24 cellular contexts compared by ENCODE assay signal in the genomic region with DNA sequence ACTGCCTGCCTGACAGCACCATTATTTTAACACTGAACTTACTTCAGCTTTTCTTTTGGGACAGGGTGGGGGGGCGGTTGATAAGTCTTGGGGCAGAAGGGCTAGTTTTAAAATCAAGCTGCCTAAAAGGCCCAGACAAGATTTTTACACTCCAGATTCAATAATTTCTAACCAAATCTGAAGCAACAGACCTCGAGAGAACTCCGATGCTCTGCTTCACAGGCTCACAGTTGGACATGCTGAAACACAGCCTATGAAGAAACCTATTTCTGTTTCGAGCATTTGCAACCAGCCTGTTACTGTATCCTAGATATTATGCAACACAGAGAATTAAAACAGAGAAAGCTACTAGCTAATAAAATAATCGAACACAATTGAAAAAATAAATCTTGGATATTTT. TPM values are rescaled to one million over a fixed set of nuclear protein-coding genes. Genes with fewer than 3 reads are reported as not detected.
A peak's percentile ranks its signal among the peaks of the same experiment; 100 is the strongest.
DNase-seq lines count a peak whose midpoint lies in the region; ATAC-seq lines count a peak whose summit lies in the region.
"Had no signal": no experiment of that assay in that cellular context is flagged by ENCODE, and none has a peak within 500 bp of the region (broad histone marks: within the 10 kb centered on the region; RNA-seq: fewer than 3 reads in every experiment).

No MANE protein-coding gene starts in this region.

- H3K4me1 ChIP-seq in neuron (ENCODE audit: insufficient read depth, low read length) = peaks cover 8% of the 10 kb centered on the region
- no peaks in the 10 kb centered on the region for H3K4me1 ChIP-seq in mesenchymal stem cell (ENCODE audit: control insufficient read depth, insufficient read depth, low read depth, low read length)
- H3K4me1 ChIP-seq: BLaER1 treated with 17β-estradiol and CSF1 and Interleukin-3, amounts not matched to agents 10 nM and 100 nM; left lung; psoas muscle; uterus had no signal

- no peak overlapping the region for H2BK120ac ChIP-seq in mesenchymal stem cell (ENCODE audit: low read depth, low read length)

- H4K91ac ChIP-seq in mesenchymal stem cell (ENCODE audit: low read length) = no peak overlapping the region

- no peak overlapping the region for H3K23ac ChIP-seq in mesenchymal stem cell (ENCODE audit: low read length in 2 of 2)

- no peak overlapping the region for H2AK5ac ChIP-seq in mesenchymal stem cell (ENCODE audit: low read length, severe bottlenecking)

- no peak overlapping the region for H3K14ac ChIP-seq in mesenchymal stem cell (ENCODE audit: low read length in 2 of 2)

- DNase-seq in NCI-H2227 (lab: John Stamatoyannopoulos, UW; ENCODE audit: unreplicated experiment) (peak; percentile 75), NCI-H2227 treated with DMSO at 0.1 percent for 48 hours (lab: John Stamatoyannopoulos, UW) (no peak), NCI-H2196 (lab: John Stamatoyannopoulos, UW; ENCODE audit: unreplicated experiment) (peak; percentile 32), cerebellum (ENCODE audit: low spot score) (peak; percentile 55), mesenchymal stem cell (no peak), T-helper 2 cell (no peak)
- DNase-seq: activated CD4-positive, alpha-beta T cell treated with anti-CD3 and anti-CD28 coated beads for 48 hours; dermis blood vessel endothelial cell; erythroblast; foreskin melanocyte; GF-D8; HCEC 1CT; left lung; midbrain; psoas muscle; stimulated activated CD4-positive, alpha-beta T cell treated with anti-CD3 and anti-CD28 coated beads, Interleukin-4, amount 100 ng/mL, for 4 hours; SW 1271; uterus had no signal

- H3K27me3 ChIP-seq in neuron (ENCODE audit: insufficient read depth, low read length) (no peaks in the 10 kb centered on the region), mesenchymal stem cell (ENCODE audit: control insufficient read depth in 1 of 2, insufficient read depth in 1 of 2, low read length in 2 of 2) (no peaks in the 10 kb centered on the region)
- H3K27me3 ChIP-seq: BLaER1 treated with 17β-estradiol and CSF1 and Interleukin-3, amounts not matched to agents 10 nM and 100 nM; left lung; uterus had no signal

- H2AFZ ChIP-seq in neuron (ENCODE audit: low read depth, low read length) = peak overlapping the region; percentile 5
- H2AFZ ChIP-seq in mesenchymal stem cell (ENCODE audit: low read depth, low read length) = no peak overlapping the region

- H3K4me2 ChIP-seq in mesenchymal stem cell (ENCODE audit: low read length, poor library complexity, severe bottlenecking) = no peak overlapping the region
- H3K4me2 ChIP-seq: BLaER1 treated with 17β-estradiol and CSF1 and Interleukin-3, amounts not matched to agents 10 nM and 100 nM; smooth muscle cell had no signal

- no peak overlapping the region for H2BK15ac ChIP-seq in mesenchymal stem cell (ENCODE audit: low read depth, poor library complexity, severe bottlenecking)

- H3K79me1 ChIP-seq in mesenchymal stem cell (replicated peaks; ENCODE audit: low read length, poor library complexity, severe bottlenecking) = no peaks in the 10 kb centered on the region

- H3K4ac ChIP-seq in mesenchymal stem cell (ENCODE audit: low read depth in 1 of 2, low read length in 2 of 2) = no peak overlapping the region

- no peak overlapping the region for H3K18ac ChIP-seq in mesenchymal stem cell (ENCODE audit: low read depth in 1 of 2, low read length in 2 of 2)

- H3K27ac ChIP-seq in mesenchymal stem cell (ENCODE audit: low read length, poor library complexity, severe bottlenecking) = no peak overlapping the region
- H3K27ac ChIP-seq: BLaER1 treated with 17β-estradiol and CSF1 and Interleukin-3, amounts not matched to agents 10 nM and 100 nM; HL-60; left lung; psoas muscle; RWPE1; uterus had no signal

- peaks cover 3% of the 10 kb centered on the region for H3K9me3 ChIP-seq in neuron (ENCODE audit: low read length)
- H3K9me3 ChIP-seq in mesenchymal stem cell (ENCODE audit: control insufficient read depth, low read length) = peaks cover 30% of the 10 kb centered on the region
- H3K9me3 ChIP-seq: psoas muscle, uterus had no signal

- no peak for ATAC-seq in GM19397 (IDR thresholded peaks at IDR 0.05; ENCODE audit: unreplicated experiment)
- ATAC-seq: left lung, psoas muscle had no signal

- no peak overlapping the region for H4K8ac ChIP-seq in mesenchymal stem cell (ENCODE audit: low read length)

- H2BK5ac ChIP-seq in mesenchymal stem cell (ENCODE audit: low read depth, low read length, poor library complexity, severe bottlenecking) = no peak overlapping the region

- no peak overlapping the region for H3K9ac ChIP-seq in mesenchymal stem cell (ENCODE audit: low read length)
- H3K9ac ChIP-seq: BLaER1 treated with 17β-estradiol and CSF1 and Interleukin-3, amounts not matched to agents 10 nM and 100 nM had no signal

- H3K36me3 ChIP-seq in neuron (ENCODE audit: insufficient read depth, low read length) = no peaks in the 10 kb centered on the region
- H3K36me3 ChIP-seq in mesenchymal stem cell (ENCODE audit: control insufficient read depth in 1 of 2, insufficient read depth in 2 of 2, low read depth in 1 of 2, low read length in 2 of 2) = no peaks in the 10 kb centered on the region
- H3K36me3 ChIP-seq: BLaER1 treated with 17β-estradiol and CSF1 and Interleukin-3, amounts not matched to agents 10 nM and 100 nM; left lung; uterus had no signal

- H3K4me3 ChIP-seq in neuron (ENCODE audit: low read length) = no peak overlapping the region
- H3K4me3 ChIP-seq in mesenchymal stem cell (ENCODE audit: insufficient read depth in 1 of 2, low read depth in 1 of 2, low read length in 2 of 2) = no peak overlapping the region
- H3K4me3 ChIP-seq: BLaER1 treated with 17β-estradiol and CSF1 and Interleukin-3, amounts not matched to agents 10 nM and 100 nM; left lung; psoas muscle; smooth muscle cell; uterus had no signal

- no peak overlapping the region for H2BK12ac ChIP-seq in mesenchymal stem cell (ENCODE audit: low read length in 2 of 2)

- 68% methylated on average over 3 of the region's 5 CpGs for WGBS in mesenchymal stem cell

RNA-seq across cellular contexts. Expression of gene MYT1L, which starts 1.3 kb away (rescaled TPM):
- 230 TPM for total RNA-seq in cerebellum
- not detected for polyA plus RNA-seq in mesenchymal stem cell (2013, experiment 1 of 2)
- polyA plus RNA-seq in mesenchymal stem cell (2013, experiment 2 of 2) = not detected
- total RNA-seq: dermis blood vessel endothelial cell, left lung, smooth muscle cell had no signal

Comparison
In these comparisons a context has a peak if more than half of its experiments do, and no peak if none do; other contexts are left out.
1. DNase-seq: peak in NCI-H2227 (single experiment), NCI-H2196 (single experiment) and cerebellum (single experiment); none in NCI-H2227 treated with DMSO at 0.1 percent for 48 hours (single experiment), mesenchymal stem cell (single experiment) and T-helper 2 cell (0 of 5).